Comparison of ENCODE assay signal across 10 cellular contexts in the genomic region with DNA sequence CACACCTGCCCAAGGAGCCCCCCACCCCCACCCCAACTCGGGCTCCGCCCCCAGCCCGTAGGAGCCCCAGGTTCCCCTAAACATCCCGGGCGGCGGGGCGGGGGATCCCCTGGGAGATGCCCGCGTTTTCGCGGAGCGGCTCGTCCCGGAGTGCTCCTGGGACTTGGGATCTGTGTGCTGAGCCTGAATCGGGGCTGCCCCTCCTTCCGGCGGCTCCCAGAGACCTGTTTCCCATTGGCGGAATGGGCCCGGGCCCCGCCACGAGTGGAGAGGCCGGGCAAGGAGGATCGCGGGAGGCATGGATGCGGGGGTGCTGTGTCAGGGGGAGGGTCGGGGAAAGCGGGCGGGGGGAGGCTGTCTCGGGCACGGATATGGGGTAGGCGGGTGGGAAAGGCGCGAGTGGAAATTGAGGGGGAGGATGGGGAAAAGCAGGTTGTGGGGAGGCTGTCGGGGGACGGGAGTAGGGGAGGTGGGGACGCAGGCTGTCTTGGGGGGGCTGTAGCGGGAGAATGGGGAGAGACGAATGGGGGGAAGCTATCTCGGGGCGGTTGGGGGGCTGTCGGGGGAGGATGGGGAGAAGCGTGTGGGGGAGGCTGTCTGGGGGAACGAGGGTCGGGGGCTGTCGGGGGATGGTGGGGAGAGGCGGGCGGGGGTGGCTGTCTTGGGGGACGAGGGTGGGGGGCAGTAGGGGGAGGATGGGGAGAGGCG. TPM values are rescaled to one million over a fixed set of nuclear protein-coding genes. Genes with fewer than 3 reads are reported as not detected.
A peak's percentile ranks its signal among the peaks of the same experiment; 100 is the strongest.
DNase-seq lines count a peak whose midpoint lies in the region; ATAC-seq, FAIRE-seq and TF ChIP-seq lines count a peak whose summit lies in the region.
"Had no signal": no experiment of that assay in that cellular context is flagged by ENCODE, and none has a peak within 500 bp of the region (broad histone marks: within the 10 kb centered on the region; RNA-seq: fewer than 3 reads in every experiment).

No MANE protein-coding gene starts in this region.

- in situ Hi-C loops in GM13976 (cut with MboI; ENCODE audit: low sequenced_read_pairs, unreplicated experiment) (no loop called here), brain microvascular endothelial cell (cut with HindIII; ENCODE audit: low pct_ligation_motif_present, low sequenced_read_pairs) (no loop called here), HepG2 (cut with HindIII; ENCODE audit: extremely low pct_ligation_motif_present, low pct_unique_long_range_greater_than_20kb) (no loop called here)

- H4K20me1 ChIP-seq in HepG2 (ENCODE audit: insufficient read depth, low read length) = no peaks in the 10 kb centered on the region

- no peaks in the 10 kb centered on the region for H3K9me3 Mint-ChIP-seq in activated T-helper 2 cell treated with anti-CD3 and anti-CD28 coated beads, Interferon-gamma antibody, Interleukin-2, Interleukin-4, amounts not matched to agents 10 μg/mL and 5 μg/mL and 100 μg/mL, durations not matched to agents 14 hours and 24 hours and 36 hours

- 91% methylated on average over 40 of the region's 49 CpGs for WGBS in HepG2 (ENCODE audit: low lambda C conversion rate)

- H3K79me2 ChIP-seq in HepG2 (ENCODE audit: insufficient read depth, low read length) = no peaks in the 10 kb centered on the region

- CTCF ChIA-PET in AG04449 (lab: Yijun Ruan, JAX) = no interaction called here
- CTCF ChIA-PET in HepG2 (lab: Yijun Ruan, JAX; ENCODE audit: low intra/inter-chr PET ratio, low total read pairs) = no interaction called here

- H3K4me3 ChIP-seq in AG04449 (ENCODE audit: low read depth, low read length) = peak overlapping the region; percentile 46
- H3K4me3 ChIP-seq in brain microvascular endothelial cell (ENCODE audit: low read depth, low read length) = peak overlapping the region; percentile 33
- H3K4me3 ChIP-seq in HepG2 (replicated peaks in 1 of 3; ENCODE audit: insufficient read depth in 1 of 3, low read depth in 2 of 3, low read length in 3 of 3) = no peak overlapping the region
- no peak overlapping the region for H3K4me3 ChIP-seq in BE2C (ENCODE audit: low read depth, low read length)

- H3K9me3 ChIP-seq in HepG2 (ENCODE audit: low read length) (no peaks in the 10 kb centered on the region), BE2C (no peaks in the 10 kb centered on the region)

- no peak for DNase-seq in AG04449 (ENCODE audit: low read depth, low spot score)
- DNase-seq in GM13976 (ENCODE audit: low spot score) = peak; percentile 43
- no peak for DNase-seq in brain microvascular endothelial cell
- no peak for DNase-seq in HepG2 (ENCODE audit: low spot score)
- no peak for DNase-seq in germinal center (ENCODE audit: low spot score)
- no peak for DNase-seq in BE2C
- no peak for DNase-seq in activated T-helper 2 cell treated with anti-CD3 and anti-CD28 coated beads, Interferon-gamma antibody, Interleukin-2, Interleukin-4, amounts not matched to agents 10 μg/mL and 5 μg/mL and 100 μg/mL, durations not matched to agents 14 hours and 24 hours and 36 hours (ENCODE audit: low spot score)
- no peak for DNase-seq in foreskin melanocyte

- no peak overlapping the region for H3K4me2 ChIP-seq in HepG2 (ENCODE audit: low read depth, low read length)

- H3K4me3 Mint-ChIP-seq in activated T-helper 2 cell treated with anti-CD3 and anti-CD28 coated beads, Interferon-gamma antibody, Interleukin-2, Interleukin-4, amounts not matched to agents 10 μg/mL and 5 μg/mL and 100 μg/mL, durations not matched to agents 14 hours and 24 hours and 36 hours (ENCODE audit: low read depth) = no peak overlapping the region

- TF ChIP-seq RAD21 in HepG2 (CRISPR knock-in tag; IDR thresholded peaks at IDR 0.05) = no peak

- H3K9ac ChIP-seq in HepG2 (ENCODE audit: insufficient read depth, low read depth, low read length) = no peak overlapping the region

- no peak overlapping the region for H3K27ac Mint-ChIP-seq in activated T-helper 2 cell treated with anti-CD3 and anti-CD28 coated beads, Interferon-gamma antibody, Interleukin-2, Interleukin-4, amounts not matched to agents 10 μg/mL and 5 μg/mL and 100 μg/mL, durations not matched to agents 14 hours and 24 hours and 36 hours

- no peak for ATAC-seq in HepG2

- no peak for TF ChIP-seq EP300 in HepG2 (IDR thresholded peaks at IDR 0.05; ENCODE audit: low read depth in 2 of 2, low read length in 2 of 2)
- no peak for TF ChIP-seq EP300 in HepG2 (CRISPR knock-in tag; IDR thresholded peaks at IDR 0.05; ENCODE audit: borderline replicate concordance)

- H3K4me1 Mint-ChIP-seq in activated T-helper 2 cell treated with anti-CD3 and anti-CD28 coated beads, Interferon-gamma antibody, Interleukin-2, Interleukin-4, amounts not matched to agents 10 μg/mL and 5 μg/mL and 100 μg/mL, durations not matched to agents 14 hours and 24 hours and 36 hours (ENCODE audit: low read depth) = no peaks in the 10 kb centered on the region

- TF ChIP-seq POLR2A in HepG2 (IDR thresholded peaks at IDR 0.05; ENCODE audit: insufficient read depth in 1 of 2, low read depth in 2 of 2, low read length in 2 of 2) = no peak

- no peak overlapping the region for H2AFZ ChIP-seq in HepG2 (ENCODE audit: low read length)

- no peak for FAIRE-seq in HepG2 (lab: Jason Lieb, UNC)
- FAIRE-seq: GM12878 had no signal

- POLR2A ChIA-PET in AG04449 (lab: Yijun Ruan, JAX) (no interaction called here), HepG2 (lab: Yijun Ruan, JAX) (interaction anchor here (1.0 kb wide), 1 partner anchor 174 kb away, joined by 3 read pairs; no protein-coding TSS in a partner anchor)

- peaks cover 10% of the 10 kb centered on the region for H3K36me3 Mint-ChIP-seq in activated T-helper 2 cell treated with anti-CD3 and anti-CD28 coated beads, Interferon-gamma antibody, Interleukin-2, Interleukin-4, amounts not matched to agents 10 μg/mL and 5 μg/mL and 100 μg/mL, durations not matched to agents 14 hours and 24 hours and 36 hours (ENCODE audit: low read depth)

- intact Hi-C loops in HepG2 (cut with micrococcal nuclease; ENCODE audit: unreplicated experiment) = no loop called here
- intact Hi-C loops in activated T-helper 2 cell treated with anti-CD3 and anti-CD28 coated beads, Interferon-gamma antibody, Interleukin-2, Interleukin-4, amounts not matched to agents 10 μg/mL and 5 μg/mL and 100 μg/mL, durations not matched to agents 14 hours and 24 hours and 36 hours (cut with micrococcal nuclease) = no loop called here

- H3K27ac ChIP-seq in brain microvascular endothelial cell (no peak overlapping the region), HepG2 (ENCODE audit: extremely low read length, insufficient read depth, low read length) (no peak overlapping the region)

- TF ChIP-seq CTCF in AG04449 (IDR thresholded peaks at IDR 0.05; ENCODE audit: insufficient read depth, low read length, missing control alignments) = no peak
- no peak for TF ChIP-seq CTCF in GM13976 (IDR thresholded peaks at IDR 0.05; ENCODE audit: borderline replicate concordance, control extremely low read depth, extremely low read depth, insufficient read depth, missing control alignments)
- no peak for TF ChIP-seq CTCF in brain microvascular endothelial cell (IDR thresholded peaks at IDR 0.05; ENCODE audit: low read depth, low read length, missing control alignments)
- no peak for TF ChIP-seq CTCF in HepG2 (CRISPR knock-in tag; IDR thresholded peaks at IDR 0.05)
- TF ChIP-seq CTCF in BE2C (IDR thresholded peaks at IDR 0.05; ENCODE audit: low read depth, low read length) = no peak

- no peaks in the 10 kb centered on the region for H3K36me3 ChIP-seq in brain microvascular endothelial cell (replicated peaks)
- H3K36me3 ChIP-seq in HepG2 (replicated peaks in 1 of 2; ENCODE audit: control insufficient read depth in 1 of 2, insufficient read depth in 2 of 2, low read length in 2 of 2) = peaks cover 5 to 14% of the 10 kb centered on the region in 2 experiments; a peak in 4 of 5 replicates
- no peaks in the 10 kb centered on the region; the same call in 1 of the 2 replicates for H3K36me3 ChIP-seq in BE2C

- H3K27me3 ChIP-seq in brain microvascular endothelial cell (replicated peaks) = no peaks in the 10 kb centered on the region
- H3K27me3 ChIP-seq in HepG2 (ENCODE audit: control insufficient read depth in 1 of 2, insufficient read depth in 2 of 2, low read length in 2 of 2) = no peaks in the 10 kb centered on the region
- no peaks in the 10 kb centered on the region for H3K27me3 ChIP-seq in BE2C

- H3K27me3 Mint-ChIP-seq in activated T-helper 2 cell treated with anti-CD3 and anti-CD28 coated beads, Interferon-gamma antibody, Interleukin-2, Interleukin-4, amounts not matched to agents 10 μg/mL and 5 μg/mL and 100 μg/mL, durations not matched to agents 14 hours and 24 hours and 36 hours (ENCODE audit: low read depth) = no peaks in the 10 kb centered on the region

- H3K4me1 ChIP-seq in HepG2 (ENCODE audit: insufficient read depth, low read length) (peaks cover 17% of the 10 kb centered on the region), BE2C (no peaks in the 10 kb centered on the region)

- BruUV-seq in HepG2 (replicated peaks; lab: Mats Ljungman, UMichigan) = no TSS peak

RNA-seq across cellular contexts. Expression of a gene that starts 0.6 kb away (rescaled TPM):
- 4.4 and 6.1 TPM in 2 replicates for total RNA-seq in HepG2 (2016; rRNA removed; fragmentation: Illumina TruSeq; extraction: Trizol)
- total RNA-seq in HepG2 (2016; cell fraction: cytosol; rRNA removed; fragmentation: Illumina TruSeq; extraction: Trizol; ENCODE audit: low read depth) = 0.44 and 1.3 TPM in 2 replicates
- 4.0 and 5.3 TPM in 2 replicates for total RNA-seq in HepG2 (2016; cell fraction: insoluble cytoplasmic fraction; rRNA removed; fragmentation: Illumina TruSeq; extraction: Trizol)
- total RNA-seq in HepG2 (2016; cell fraction: membrane; rRNA removed; fragmentation: Illumina TruSeq; extraction: Trizol) = 2.9 and 3.3 TPM in 2 replicates
- total RNA-seq in HepG2 (2016; cell fraction: nucleus; rRNA removed; fragmentation: Illumina TruSeq; extraction: Trizol) = 3.8 and 5.3 TPM in 2 replicates
- 1.9 and 2.3 TPM in 2 replicates for polyA plus RNA-seq in HepG2 (2011; rRNA removed)
- 2.0 and 3.2 TPM in 2 replicates for polyA plus RNA-seq in HepG2 (2011; cell fraction: cytosol; rRNA removed)
- polyA plus RNA-seq in HepG2 (2011; cell fraction: nucleus; rRNA removed) = 2.5 and 3.0 TPM in 2 replicates
- polyA plus RNA-seq in HepG2 (2012) = 0.83 and 1.6 TPM in 2 replicates
- polyA plus RNA-seq in HepG2 (2016; cell fraction: cytosol; fragmentation: Illumina TruSeq; extraction: Trizol; ENCODE audit: low read depth) = 0.18 and 0.37 TPM in 2 replicates
- 2.3 and 3.1 TPM in 2 replicates for polyA plus RNA-seq in HepG2 (2016; cell fraction: insoluble cytoplasmic fraction; fragmentation: Illumina TruSeq; extraction: Trizol; ENCODE audit: low read depth)
- 0.77 and 1.0 TPM in 2 replicates for polyA plus RNA-seq in HepG2 (2016; cell fraction: membrane; fragmentation: Illumina TruSeq; extraction: Trizol; ENCODE audit: low read depth)
- polyA plus RNA-seq in HepG2 (2016; cell fraction: nucleus; fragmentation: Illumina TruSeq; extraction: Trizol; ENCODE audit: insufficient read depth, low read depth) = 3.6 and 4.4 TPM in 2 replicates
- polyA minus RNA-seq in HepG2 (2011; rRNA and poly(A)+ RNA removed; ENCODE audit: low replicate concordance) = 2.7 TPM in 1 of 2 replicates, not detected in the other
- 2.5 and 3.4 TPM in 2 replicates for polyA minus RNA-seq in HepG2 (2011; cell fraction: cytosol; rRNA and poly(A)+ RNA removed)
- polyA minus RNA-seq in HepG2 (2011; cell fraction: nucleus; rRNA and poly(A)+ RNA removed) = 1.8 and 2.7 TPM in 2 replicates
- 0.85 TPM for polyA plus RNA-seq in BE2C (2012; ENCODE audit: insufficient read depth, insufficient read length, low read depth)
- total RNA-seq in activated T-helper 2 cell treated with anti-CD3 and anti-CD28 coated beads, Interferon-gamma antibody, Interleukin-2, Interleukin-4, amounts not matched to agents 10 μg/mL and 5 μg/mL and 100 μg/mL, durations not matched to agents 14 hours and 24 hours and 36 hours = 0.41 and 0.80 TPM in 2 replicates
- total RNA-seq: M059J had no signal

RNA-seq across cellular contexts. Expression of a gene that starts 41.4 kb away (rescaled TPM):
- 6.3 and 8.3 TPM in 2 replicates for total RNA-seq in HepG2 (2016; rRNA removed; fragmentation: Illumina TruSeq; extraction: Trizol)
- 1.5 and 2.3 TPM in 2 replicates for total RNA-seq in HepG2 (2016; cell fraction: cytosol; rRNA removed; fragmentation: Illumina TruSeq; extraction: Trizol; ENCODE audit: low read depth)
- total RNA-seq in HepG2 (2016; cell fraction: insoluble cytoplasmic fraction; rRNA removed; fragmentation: Illumina TruSeq; extraction: Trizol) = 5.7 and 9.5 TPM in 2 replicates
- 2.0 and 2.8 TPM in 2 replicates for total RNA-seq in HepG2 (2016; cell fraction: membrane; rRNA removed; fragmentation: Illumina TruSeq; extraction: Trizol)
- 10.0 and 10.5 TPM in 2 replicates for total RNA-seq in HepG2 (2016; cell fraction: nucleus; rRNA removed; fragmentation: Illumina TruSeq; extraction: Trizol)
- 2.3 and 2.5 TPM in 2 replicates for polyA plus RNA-seq in HepG2 (2011; rRNA removed)
- 1.4 and 2.3 TPM in 2 replicates for polyA plus RNA-seq in HepG2 (2011; cell fraction: cytosol; rRNA removed)
- 15.9 and 17.4 TPM in 2 replicates for polyA plus RNA-seq in HepG2 (2011; cell fraction: nucleus; rRNA removed)
- polyA plus RNA-seq in HepG2 (2012) = 4.7 and 7.6 TPM in 2 replicates
- polyA plus RNA-seq in HepG2 (2016; cell fraction: cytosol; fragmentation: Illumina TruSeq; extraction: Trizol; ENCODE audit: low read depth) = 0.37 and 0.40 TPM in 2 replicates
- polyA plus RNA-seq in HepG2 (2016; cell fraction: insoluble cytoplasmic fraction; fragmentation: Illumina TruSeq; extraction: Trizol; ENCODE audit: low read depth) = 2.7 and 2.9 TPM in 2 replicates
- polyA plus RNA-seq in HepG2 (2016; cell fraction: membrane; fragmentation: Illumina TruSeq; extraction: Trizol; ENCODE audit: low read depth) = 0.61 and 0.71 TPM in 2 replicates
- polyA plus RNA-seq in HepG2 (2016; cell fraction: nucleus; fragmentation: Illumina TruSeq; extraction: Trizol; ENCODE audit: insufficient read depth, low read depth) = 15.6 and 16.9 TPM in 2 replicates
- polyA minus RNA-seq in HepG2 (2011; rRNA and poly(A)+ RNA removed; ENCODE audit: low replicate concordance) = 2.3 and 6.5 TPM in 2 replicates
- 2.5 and 4.0 TPM in 2 replicates for polyA minus RNA-seq in HepG2 (2011; cell fraction: cytosol; rRNA and poly(A)+ RNA removed)
- polyA minus RNA-seq in HepG2 (2011; cell fraction: nucleus; rRNA and poly(A)+ RNA removed) = 5.9 and 7.1 TPM in 2 replicates
- 32.9 TPM for polyA plus RNA-seq in BE2C (2012; ENCODE audit: insufficient read depth, insufficient read length, low read depth)
- 45.4 and 45.8 TPM in 2 replicates for total RNA-seq in activated T-helper 2 cell treated with anti-CD3 and anti-CD28 coated beads, Interferon-gamma antibody, Interleukin-2, Interleukin-4, amounts not matched to agents 10 μg/mL and 5 μg/mL and 100 μg/mL, durations not matched to agents 14 hours and 24 hours and 36 hours

Comparison
In these comparisons a context has a peak if more than half of its experiments do, and no peak if none do; other contexts are left out.
1. H3K4me3 ChIP-seq: peak in AG04449 (single experiment) and brain microvascular endothelial cell (single experiment); none in HepG2 (0 of 3) and BE2C (single experiment).